32 cellular contexts compared by ENCODE assay signal in genomic region chr12:52763036-52763659, GRCh38. TPM values are rescaled to one million over a fixed set of nuclear protein-coding genes. Genes with fewer than 3 reads are reported as not detected.
"Had no signal": no experiment of that assay in that cellular context is flagged by ENCODE, and none has a peak within 500 bp of the region (broad histone marks: within the 10 kb centered on the region; RNA-seq: fewer than 3 reads in every experiment).

No MANE protein-coding gene starts in this region.

- H3K4me3 Mint-ChIP-seq: stimulated activated effector memory CD8-positive, alpha-beta T cell treated with anti-CD3 and anti-CD28 coated beads, Interleukin-12 subunit alpha, Interleukin-12 subunit beta, amount 100 ng/mL, for 72 hours; stimulated activated memory B cell treated with anti-CD40 and anti-IgM and Interleukin-4, amounts not matched to agents 10 μg/mL and 1 μg/mL and 100 μg/mL, for 72 hours; stimulated activated naive B cell treated with anti-CD40 and anti-IgM and Interleukin-4, amounts not matched to agents 10 μg/mL and 1 μg/mL and 100 μg/mL, for 72 hours; stimulated activated naive CD8-positive, alpha-beta T cell treated with anti-CD3 and anti-CD28 coated beads, Interleukin-15, amount 100 ng/mL, for 72 hours; stimulated activated naive CD8-positive, alpha-beta T cell treated with anti-CD3 and anti-CD28 coated beads, Interleukin-15, Interleukin-2, amounts not matched to agents 100 ng/mL and 50 ng/mL, for 24 hours; type B pancreatic cell had no signal

- H3K4me1 ChIP-seq: stomach, suprapubic skin, testis, thyroid gland, tibial artery, tibial nerve, transverse colon, upper lobe of left lung, upper lobe of right lung, uterus, vagina had no signal

- H3K27me3 Mint-ChIP-seq: stimulated activated naive CD8-positive, alpha-beta T cell treated with anti-CD3 and anti-CD28 coated beads, Interleukin-15, amount 100 ng/mL, for 72 hours; stimulated activated naive CD8-positive, alpha-beta T cell treated with anti-CD3 and anti-CD28 coated beads, Interleukin-15, Interleukin-2, amounts not matched to agents 100 ng/mL and 50 ng/mL, for 24 hours had no signal

- H3K36me3 Mint-ChIP-seq: stimulated activated effector memory CD8-positive, alpha-beta T cell treated with anti-CD3 and anti-CD28 coated beads, Interleukin-12 subunit alpha, Interleukin-12 subunit beta, amount 100 ng/mL, for 72 hours; stimulated activated memory B cell treated with anti-CD40 and anti-IgM and Interleukin-4, amounts not matched to agents 10 μg/mL and 1 μg/mL and 100 μg/mL, for 72 hours; stimulated activated naive B cell treated with anti-CD40 and anti-IgM and Interleukin-4, amounts not matched to agents 10 μg/mL and 1 μg/mL and 100 μg/mL, for 72 hours; type B pancreatic cell had no signal

- H3K27ac Mint-ChIP-seq: stimulated activated effector memory CD8-positive, alpha-beta T cell treated with anti-CD3 and anti-CD28 coated beads, Interleukin-12 subunit alpha, Interleukin-12 subunit beta, amount 100 ng/mL, for 72 hours; stimulated activated memory B cell treated with anti-CD40 and anti-IgM and Interleukin-4, amounts not matched to agents 10 μg/mL and 1 μg/mL and 100 μg/mL, for 72 hours; stimulated activated naive B cell treated with anti-CD40 and anti-IgM and Interleukin-4, amounts not matched to agents 10 μg/mL and 1 μg/mL and 100 μg/mL, for 72 hours; stimulated activated naive CD8-positive, alpha-beta T cell treated with anti-CD3 and anti-CD28 coated beads, Interleukin-15, amount 100 ng/mL, for 72 hours; stimulated activated naive CD8-positive, alpha-beta T cell treated with anti-CD3 and anti-CD28 coated beads, Interleukin-15, Interleukin-2, amounts not matched to agents 100 ng/mL and 50 ng/mL, for 24 hours; type B pancreatic cell had no signal

- H3K4me1 Mint-ChIP-seq: stimulated activated effector memory CD8-positive, alpha-beta T cell treated with anti-CD3 and anti-CD28 coated beads, Interleukin-12 subunit alpha, Interleukin-12 subunit beta, amount 100 ng/mL, for 72 hours; stimulated activated memory B cell treated with anti-CD40 and anti-IgM and Interleukin-4, amounts not matched to agents 10 μg/mL and 1 μg/mL and 100 μg/mL, for 72 hours; stimulated activated naive B cell treated with anti-CD40 and anti-IgM and Interleukin-4, amounts not matched to agents 10 μg/mL and 1 μg/mL and 100 μg/mL, for 72 hours; stimulated activated naive CD8-positive, alpha-beta T cell treated with anti-CD3 and anti-CD28 coated beads, Interleukin-15, amount 100 ng/mL, for 72 hours had no signal

- H3K9me3 Mint-ChIP-seq: type B pancreatic cell had no signal

- H3K36me3 ChIP-seq: stomach, suprapubic skin, thoracic aorta, thyroid gland, tibial artery, tibial nerve, transverse colon, upper lobe of left lung, upper lobe of right lung, uterus, vagina had no signal

- DNase-seq: stimulated activated CD4-positive, alpha-beta T cell treated with anti-CD3 and anti-CD28 coated beads, Interleukin-2, amount 100 ng/mL, for 48 hours; stimulated activated CD4-positive, alpha-beta T cell treated with anti-CD3 and anti-CD28 coated beads, Interleukin-4, amount 100 ng/mL, for 1 hour; stimulated activated CD4-positive, alpha-beta T cell treated with anti-CD3 and anti-CD28 coated beads, Interleukin-4, amount 100 ng/mL, for 24 hours; stimulated activated CD4-positive, alpha-beta T cell treated with anti-CD3 and anti-CD28 coated beads, Interleukin-4, amount 100 ng/mL, for 4 hours; stimulated activated CD8-positive, alpha-beta memory T cell treated with anti-CD3 and anti-CD28 coated beads, Interleukin-4, amount 100 ng/mL, for 48 hours; stimulated activated naive B cell treated with anti-CD40 and anti-IgM and Interleukin-4, amounts not matched to agents 10 μg/mL and 1 μg/mL and 100 μg/mL, for 72 hours; stimulated activated naive CD4-positive, alpha-beta T cell; stimulated activated naive CD4-positive, alpha-beta T cell treated with Interleukin-2 at 50 U/mL for 16 hours; stimulated activated naive CD8-positive, alpha-beta T cell treated with anti-CD3 and anti-CD28 coated beads, Interleukin-15, amount 100 ng/mL, for 72 hours; stimulated activated naive CD8-positive, alpha-beta T cell treated with anti-CD3 and anti-CD28 coated beads, Interleukin-15, Interleukin-2, amounts not matched to agents 100 U/mL and 50 U/mL, for 24 hours; stomach; substantia nigra; testis; thyroid gland; tibial artery; transverse colon; trophoblast cell; upper lobe of left lung; upper lobe of right lung; uterus had no signal

- H3K27ac ChIP-seq: stomach, suprapubic skin, testis, thoracic aorta, thyroid gland, tibial artery, tibial nerve, transverse colon, upper lobe of left lung, upper lobe of right lung, uterus, vagina had no signal

- H3K27me3 ChIP-seq: testis, thyroid gland, tibial nerve, upper lobe of left lung, upper lobe of right lung, uterus, vagina had no signal

- H3K9me3 ChIP-seq: testis, thyroid gland, uterus, vagina had no signal

- H3K4me3 ChIP-seq: stomach, suprapubic skin, testis, thoracic aorta, thyroid gland, tibial artery, tibial nerve, transverse colon, upper lobe of left lung, upper lobe of right lung, uterus, vagina had no signal

RNA-seq across cellular contexts. Expression of gene KRT76, which starts 14.0 kb away (rescaled TPM):
- total RNA-seq: stomach, subcutaneous adipose tissue, suprapubic skin, temporal lobe, testis, thoracic aorta, thyroid gland, tibial nerve, transverse colon, upper lobe of left lung, upper lobe of right lung, ureter, urinary bladder, uterus, vagina had no signal
- polyA plus RNA-seq: stomach, urinary bladder had no signal

RNA-seq across cellular contexts. Expression of gene KRT3, which starts 32.8 kb away (rescaled TPM):
- total RNA-seq: stomach, subcutaneous adipose tissue, suprapubic skin, temporal lobe, testis, thoracic aorta, thyroid gland, tibial nerve, transverse colon, upper lobe of left lung, upper lobe of right lung, ureter, urinary bladder, uterus, vagina had no signal
- polyA plus RNA-seq: urinary bladder had no signal

RNA-seq across cellular contexts. Expression of gene KRT4, which starts 50.8 kb away (rescaled TPM):
- total RNA-seq: subcutaneous adipose tissue, temporal lobe, thoracic aorta, tibial nerve, transverse colon, uterus had no signal
- polyA plus RNA-seq: urinary bladder had no signal

RNA-seq across cellular contexts. Expression of gene KRT77, which starts 59.8 kb away (rescaled TPM):
- total RNA-seq: stomach, thyroid gland, tibial nerve, transverse colon, upper lobe of left lung, upper lobe of right lung, ureter, urinary bladder, uterus had no signal
- polyA plus RNA-seq: urinary bladder had no signal
